Comparison of ENCODE assay signal across 1 cellular context in the genomic region with DNA sequence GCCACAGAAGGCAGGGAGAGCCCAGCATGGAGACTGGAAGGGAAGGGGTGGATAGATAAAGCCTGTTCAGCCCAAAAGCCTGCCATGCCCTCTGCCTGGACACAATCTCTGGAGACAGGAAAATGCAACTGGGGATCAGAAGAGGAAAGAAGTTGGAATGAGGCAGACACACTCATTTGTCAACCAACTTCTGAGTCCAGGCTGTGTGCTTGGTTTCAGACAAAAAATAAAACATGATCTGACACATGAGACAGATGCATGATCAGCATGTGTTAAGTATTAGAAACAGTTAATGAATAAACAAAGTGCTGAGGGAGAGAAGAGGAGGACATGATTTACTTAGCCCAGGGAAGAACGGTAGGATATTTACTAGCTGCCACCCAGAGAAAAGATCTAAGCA.
TF ChIP-seq lines count a peak whose summit lies in the region.

No MANE protein-coding gene starts in this region.

TF ChIP-seq in IMR-90, 13 proteins besides CTCF, POLR2A, EP300 and RAD21:
- TF ChIP-seq RFX5 (IDR thresholded peaks at IDR 0.05; ENCODE audit: low read depth, low read length): no peak
- TF ChIP-seq, protein P1, sequence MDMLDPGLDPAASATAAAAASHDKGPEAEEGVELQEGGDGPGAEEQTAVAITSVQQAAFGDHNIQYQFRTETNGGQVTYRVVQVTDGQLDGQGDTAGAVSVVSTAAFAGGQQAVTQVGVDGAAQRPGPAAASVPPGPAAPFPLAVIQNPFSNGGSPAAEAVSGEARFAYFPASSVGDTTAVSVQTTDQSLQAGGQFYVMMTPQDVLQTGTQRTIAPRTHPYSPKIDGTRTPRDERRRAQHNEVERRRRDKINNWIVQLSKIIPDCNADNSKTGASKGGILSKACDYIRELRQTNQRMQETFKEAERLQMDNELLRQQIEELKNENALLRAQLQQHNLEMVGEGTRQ (IDR thresholded peaks at IDR 0.05; ENCODE audit: low read depth, low read length): no peak
- TF ChIP-seq CHD1 (IDR thresholded peaks at IDR 0.05; ENCODE audit: low read depth, low read length): no peak
- no peak for TF ChIP-seq NFE2L2 (IDR thresholded peaks at IDR 0.05; ENCODE audit: low read depth, low read length)
- no peak for TF ChIP-seq MAFK (IDR thresholded peaks at IDR 0.05; ENCODE audit: low read depth, low read length)
- TF ChIP-seq CEBPB (IDR thresholded peaks at IDR 0.05; ENCODE audit: low read depth, low read length): no peak
